ENCODE assay signal across 8 cellular contexts in the genomic region with DNA sequence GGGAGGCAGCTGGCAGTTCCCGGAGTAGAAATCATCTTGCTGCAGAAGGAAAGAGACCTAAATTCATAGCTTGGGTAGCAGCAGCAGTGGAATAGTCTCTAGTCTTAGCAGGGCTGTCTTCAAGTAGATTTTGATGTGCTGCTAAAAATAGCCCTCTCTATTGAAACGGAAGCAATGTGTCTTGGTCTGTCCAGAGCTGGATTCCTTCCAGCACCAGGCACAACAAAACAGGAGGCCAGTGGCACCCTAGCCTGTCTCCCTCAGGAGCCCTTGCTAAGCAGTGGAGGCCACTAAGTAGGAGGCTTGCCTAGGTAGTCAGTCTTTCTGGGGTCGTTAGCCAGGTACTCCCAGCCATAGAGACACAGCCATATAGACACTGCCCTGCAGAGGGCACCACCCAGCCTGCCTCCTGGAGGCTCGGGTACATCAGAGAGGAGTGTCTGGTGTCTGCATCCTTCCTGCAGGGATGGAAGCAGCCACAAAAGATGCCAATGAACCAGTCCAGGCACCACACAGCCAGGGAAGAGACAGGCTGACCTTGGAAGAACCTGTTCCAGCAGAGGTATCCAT.
DNase-seq lines count a peak whose midpoint lies in the region; ATAC-seq and TF ChIP-seq lines count a peak whose summit lies in the region.

No MANE protein-coding gene starts in this region.

- no peak overlapping the region for H3K9ac ChIP-seq in OCI-LY3 (ENCODE audit: low read length)

- no peak overlapping the region for H2AFZ ChIP-seq in OCI-LY3 (ENCODE audit: low read depth, low read length)

- no peaks in the 10 kb centered on the region for H3K79me2 ChIP-seq in OCI-LY3 (ENCODE audit: low read length)

- no peaks in the 10 kb centered on the region for H4K20me1 ChIP-seq in OCI-LY3 (ENCODE audit: insufficient read depth, low read length)

- H3K27me3 ChIP-seq in OCI-LY3 (ENCODE audit: low read depth, low read length) = no peaks in the 10 kb centered on the region

- H3K4me2 ChIP-seq in OCI-LY3 (ENCODE audit: low read length) = no peak overlapping the region

- peaks cover 14% of the 10 kb centered on the region for H3K36me3 ChIP-seq in OCI-LY3 (replicated peaks; ENCODE audit: low read depth, low read length)

- H3K27me3 Mint-ChIP-seq in mesothelial cell of epicardium (ENCODE audit: low read depth) = peaks cover 3% of the 10 kb centered on the region

- no peak overlapping the region for H3K27ac ChIP-seq in OCI-LY3 (ENCODE audit: low read length)

- TF ChIP-seq CTCF in GM12874 (IDR thresholded peaks at IDR 0.05; ENCODE audit: insufficient read depth, low read depth, low read length) = peak; percentile 57
- peak; percentile 43 for TF ChIP-seq CTCF in OCI-LY3 (IDR thresholded peaks at IDR 0.05; ENCODE audit: low read depth, low read length)
- no peak for TF ChIP-seq CTCF in mesothelial cell of epicardium (IDR thresholded peaks at IDR 0.05; ENCODE audit: unreplicated experiment)

- H3K4me1 ChIP-seq in OCI-LY3 (ENCODE audit: low read length) = no peaks in the 10 kb centered on the region

- no peak overlapping the region for H3K4me3 Mint-ChIP-seq in mesothelial cell of epicardium

- DNase-seq in AG08395 (ENCODE audit: low spot score) = peak; percentile 60
- peak; percentile 3 to 5 for DNase-seq in erythroblast (lab: John Stamatoyannopoulos, UW)
- DNase-seq in stimulated activated CD8-positive, alpha-beta memory T cell treated with anti-CD3 and anti-CD28 coated beads, Interleukin-4, amount 100 ng/mL, for 48 hours = peak; percentile 28
- DNase-seq in mesothelial cell of epicardium (ENCODE audit: low spot score in 2 of 2, unreplicated experiment in 2 of 2) = no peak
- no peak for DNase-seq in COLO829 (ENCODE audit: low spot score)

- no peak for TF ChIP-seq POLR2A in erythroblast (IDR thresholded peaks at IDR 0.05; ENCODE audit: low read length)

- no peak overlapping the region for H3K4me3 ChIP-seq in OCI-LY3 (ENCODE audit: low read length)

- H3K9me3 Mint-ChIP-seq in mesothelial cell of epicardium = no peaks in the 10 kb centered on the region

- no peak for ATAC-seq in GM19328 (IDR thresholded peaks at IDR 0.05; ENCODE audit: unreplicated experiment)

- H3K27ac Mint-ChIP-seq in mesothelial cell of epicardium = no peak overlapping the region

- peaks cover 11% of the 10 kb centered on the region for H3K4me1 Mint-ChIP-seq in mesothelial cell of epicardium

- no peaks in the 10 kb centered on the region for H3K36me3 Mint-ChIP-seq in mesothelial cell of epicardium

- H3K9me3 ChIP-seq in OCI-LY3 (ENCODE audit: insufficient read depth, low read length) = no peaks in the 10 kb centered on the region

Comparison
In these comparisons a context has a peak if more than half of its experiments do, and no peak if none do; other contexts are left out.
1. DNase-seq: peak in AG08395 (single experiment), erythroblast (2 of 2) and stimulated activated CD8-positive, alpha-beta memory T cell treated with anti-CD3 and anti-CD28 coated beads, Interleukin-4, amount 100 ng/mL, for 48 hours (single experiment); none in mesothelial cell of epicardium (0 of 2) and COLO829 (single experiment).